Comparison of ENCODE assay signal across 8 cellular contexts in genomic region chr15:70259030-70259424, GRCh38.
A peak's percentile ranks its signal among the peaks of the same experiment; 100 is the strongest.
DNase-seq lines count a peak whose midpoint lies in the region; ATAC-seq, FAIRE-seq and TF ChIP-seq lines count a peak whose summit lies in the region.

No MANE protein-coding gene starts in this region.

- no peaks in the 10 kb centered on the region for H3F3A ChIP-seq in PC-3 (ENCODE audit: low read length, unreplicated experiment)

- no peaks in the 10 kb centered on the region for H3K27me3 ChIP-seq in HL-60 (ENCODE audit: insufficient read depth, poor library complexity, severe bottlenecking)
- 0 out of 2 replicates have a peak, but pooled peaks cover 3% of the 10 kb centered on the region for H3K27me3 ChIP-seq in PC-3 (ENCODE audit: low read length)

- H3K27me3 Mint-ChIP-seq in activated CD4-positive, alpha-beta memory T cell treated with anti-CD3 and anti-CD28 coated beads, Interleukin-2, amount 10 ng/mL, durations not matched to agents 7 days and 5 days, result peaks cover 19% of the 10 kb centered on the region

- H3K79me2 ChIP-seq in PC-3 (ENCODE audit: low read length), result no peaks in the 10 kb centered on the region

- H4K20me1 ChIP-seq in PC-3 (ENCODE audit: low read length), result no peaks in the 10 kb centered on the region

- ATAC-seq in PC-3, result no peak

- H3K9me2 ChIP-seq in PC-3 (replicated peaks; ENCODE audit: low read length), result no peaks in the 10 kb centered on the region

- H3K27ac Mint-ChIP-seq in activated CD4-positive, alpha-beta memory T cell treated with anti-CD3 and anti-CD28 coated beads, Interleukin-2, amount 10 ng/mL, durations not matched to agents 7 days and 5 days, result no peak overlapping the region

- CTCF ChIA-PET in activated CD4-positive, alpha-beta memory T cell treated with anti-CD3 and anti-CD28 coated beads, Interleukin-2, amount 10 ng/mL, durations not matched to agents 7 days and 5 days (lab: Charles Lee), result no interaction called here
- CTCF ChIA-PET in PC-3 (lab: Charles Lee), result no interaction called here

- no peaks in the 10 kb centered on the region for H3K36me3 Mint-ChIP-seq in activated CD4-positive, alpha-beta memory T cell treated with anti-CD3 and anti-CD28 coated beads, Interleukin-2, amount 10 ng/mL, durations not matched to agents 7 days and 5 days (ENCODE audit: low read depth)

- no peak for FAIRE-seq in RCC 7860 (lab: Jason Lieb, UNC)

- H3K4me2 ChIP-seq in PC-3 (ENCODE audit: low read length), result no peak overlapping the region

- no peaks in the 10 kb centered on the region for H3K9me3 ChIP-seq in PC-3 (ENCODE audit: low read length)

- no TSS peak for BruUV-seq in PC-3 (replicated peaks; lab: Mats Ljungman, UMichigan)

- H3K27ac ChIP-seq in HL-60 (replicated peaks), result peak overlapping the region; percentile 61
- no peak overlapping the region for H3K27ac ChIP-seq in PC-3 (ENCODE audit: low read length)

- H3K9ac ChIP-seq in PC-3 (ENCODE audit: low read length), result no peak overlapping the region

- POLR2A ChIA-PET in activated CD4-positive, alpha-beta memory T cell treated with anti-CD3 and anti-CD28 coated beads, Interleukin-2, amount 10 ng/mL, durations not matched to agents 7 days and 5 days (lab: Charles Lee), result interaction anchor here (0.8 to 1.5 kb wide), 8 partner anchors 8 to 590 kb away, joined by 3 to 4 read pairs (median 3); no protein-coding TSS in a partner anchor
- POLR2A ChIA-PET in PC-3 (lab: Charles Lee; ENCODE audit: unreplicated experiment), result no interaction called here

- peak overlapping the region; percentile 55 for H3K4me3 Mint-ChIP-seq in activated CD4-positive, alpha-beta memory T cell treated with anti-CD3 and anti-CD28 coated beads, Interleukin-2, amount 10 ng/mL, durations not matched to agents 7 days and 5 days

- DNase-seq in Daoy (ENCODE audit: low read depth) (peak; percentile 67), HL-60 (ENCODE audit: low read depth in 1 of 2, low spot score in 1 of 2) (peak in 1 of 2 experiments; percentile 82), fibroblast of the aortic adventitia (ENCODE audit: low read depth) (peak; percentile 31), posterior cingulate gyrus (peak in 7 of 10 donors; percentile 27 to 91 (median 46)), RCC 7860 (ENCODE audit: low spot score) (no peak), PC-3 (no peak), NCI-H446 (lab: John Stamatoyannopoulos, UW) (no peak)
- DNase-seq in activated CD4-positive, alpha-beta memory T cell treated with anti-CD3 and anti-CD28 coated beads, Interleukin-2, amount 10 ng/mL, durations not matched to agents 7 days and 5 days, result peak; percentile 36

- no peak overlapping the region for H3K4me3 ChIP-seq in HL-60 (replicated peaks; ENCODE audit: insufficient read depth, low read length)
- H3K4me3 ChIP-seq in fibroblast of the aortic adventitia (ENCODE audit: low read depth, low read length), result no peak overlapping the region
- H3K4me3 ChIP-seq in PC-3 (ENCODE audit: low read length), result no peak overlapping the region

- H3K4me1 Mint-ChIP-seq in activated CD4-positive, alpha-beta memory T cell treated with anti-CD3 and anti-CD28 coated beads, Interleukin-2, amount 10 ng/mL, durations not matched to agents 7 days and 5 days, result peaks cover 35% of the 10 kb centered on the region

- no peaks in the 10 kb centered on the region for H3K9me3 Mint-ChIP-seq in activated CD4-positive, alpha-beta memory T cell treated with anti-CD3 and anti-CD28 coated beads, Interleukin-2, amount 10 ng/mL, durations not matched to agents 7 days and 5 days

- no peaks in the 10 kb centered on the region for H3K36me3 ChIP-seq in PC-3 (ENCODE audit: low read depth, low read length)

- intact Hi-C loops in posterior cingulate gyrus (cut with DNase I), result loop anchor here (10.0 kb wide), 1 partner anchor 154 kb away; no protein-coding TSS in a partner anchor
- intact Hi-C loops in PC-3 (cut with micrococcal nuclease), result no loop called here

- H2AFZ ChIP-seq in PC-3 (ENCODE audit: low read length), result no peak overlapping the region

- TF ChIP-seq CTCF in HL-60 (IDR thresholded peaks at IDR 0.05; ENCODE audit: insufficient read depth, low read length), result no peak
- TF ChIP-seq CTCF in fibroblast of the aortic adventitia (IDR thresholded peaks at IDR 0.05; ENCODE audit: insufficient read depth, low read length), result no peak
- TF ChIP-seq CTCF in PC-3 (conservative IDR thresholded peaks at IDR 0.05; ENCODE audit: low read depth, low read length), result no peak

- H3K4me1 ChIP-seq in PC-3 (ENCODE audit: insufficient read depth, low read length), result no peaks in the 10 kb centered on the region

Comparison
In these comparisons a context has a peak if more than half of its experiments do, and no peak if none do; other contexts are left out.
1. DNase-seq: peak in Daoy (single experiment), activated CD4-positive, alpha-beta memory T cell treated with anti-CD3 and anti-CD28 coated beads, Interleukin-2, amount 10 ng/mL, durations not matched to agents 7 days and 5 days (single experiment), fibroblast of the aortic adventitia (single experiment) and posterior cingulate gyrus (7 of 10); none in RCC 7860 (single experiment), PC-3 (single experiment) and NCI-H446 (0 of 2).